8 cellular contexts compared by ENCODE assay signal in the genomic region with DNA sequence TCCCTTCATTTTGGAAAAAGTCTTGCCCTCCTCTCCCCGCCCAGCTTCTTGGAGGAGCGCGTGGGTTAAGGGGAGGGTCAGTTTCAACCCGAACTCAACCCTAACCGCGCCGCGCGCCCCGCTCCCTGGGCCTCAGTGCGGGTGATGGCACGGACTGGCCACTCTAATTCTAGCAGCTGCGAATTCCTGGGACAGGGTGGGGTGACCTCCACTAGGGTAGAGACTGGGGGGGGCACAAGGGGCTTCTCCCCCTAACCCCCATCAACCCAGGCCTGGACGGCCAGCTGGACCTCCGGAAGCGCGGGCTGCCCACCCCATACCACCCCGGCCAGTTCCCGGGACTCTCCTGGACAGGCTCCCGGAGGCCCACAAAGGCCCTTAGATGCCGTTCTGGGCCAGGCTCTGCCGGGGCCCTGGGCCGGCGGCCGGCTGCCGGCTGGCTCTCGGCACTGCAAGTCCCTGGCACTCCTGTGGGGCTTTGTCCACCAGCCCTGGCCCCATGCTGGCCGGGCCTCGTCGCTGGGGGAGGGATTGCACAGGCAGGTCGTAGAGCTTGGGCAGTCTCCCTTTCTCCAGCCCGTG. TPM values are rescaled to one million over a fixed set of nuclear protein-coding genes. Genes with fewer than 3 reads are reported as not detected.
A peak's percentile ranks its signal among the peaks of the same experiment; 100 is the strongest.
DNase-seq lines count a peak whose midpoint lies in the region; ATAC-seq and TF ChIP-seq lines count a peak whose summit lies in the region.

No MANE protein-coding gene starts in this region.

- intact Hi-C loops in left cardiac atrium (cut with DNase I) = loop anchor here (1.0 to 5.0 kb wide), 4 partner anchors 74 to 369 kb away; no protein-coding TSS in a partner anchor

- POLR2A ChIA-PET in CD8-positive, alpha-beta memory T cell (lab: Charles Lee) = no interaction called here

- TF ChIP-seq CTCF in progenitor cell of endocrine pancreas (IDR thresholded peaks at IDR 0.05; ENCODE audit: unreplicated experiment) = no peak

- peaks cover 10% of the 10 kb centered on the region for H3K4me1 ChIP-seq in CD8-positive, alpha-beta memory T cell (ENCODE audit: insufficient read depth, low read length)

- peak overlapping the region in 6 of 7 donors; percentile 57 to 87 (median 74) for H3K4me3 Mint-ChIP-seq in CD8-positive, alpha-beta memory T cell
- peak overlapping the region; percentile 88 for H3K4me3 Mint-ChIP-seq in activated T-helper 17 cell treated with anti-CD3 and anti-CD28 coated beads, Interleukin-2, amount 50 U/mL, for 72 hours
- H3K4me3 Mint-ChIP-seq in progenitor cell of endocrine pancreas (ENCODE audit: low read depth) = peak overlapping the region; percentile 69

- no peaks in the 10 kb centered on the region for H3K36me3 ChIP-seq in CD8-positive, alpha-beta memory T cell (ENCODE audit: insufficient read depth, low read length)

- no peak overlapping the region for H3K4me3 ChIP-seq in CD8-positive, alpha-beta memory T cell (ENCODE audit: low read length)

- CTCF ChIA-PET in CD8-positive, alpha-beta memory T cell (lab: Charles Lee) = interaction anchor here (1.2 to 9.7 kb wide), 15 partner anchors 9 to 180 kb away, joined by 3 to 146 read pairs (median 7); a partner anchor contains a TSS

- H3K27ac ChIP-seq in CD8-positive, alpha-beta memory T cell (ENCODE audit: low read depth, low read length) = no peak overlapping the region

- no peak for DNase-seq in CD8-positive, alpha-beta memory T cell
- DNase-seq in left cardiac atrium (no peak), progenitor cell of endocrine pancreas (ENCODE audit: low spot score, unreplicated experiment) (no peak), NCI-H524 (lab: John Stamatoyannopoulos, UW) (no peak)
- DNase-seq in stimulated activated CD4-positive, alpha-beta T cell treated with anti-CD3 and anti-CD28 coated beads, Interleukin-1b, Interleukin-23, amount 100 ng/mL, for 48 hours = no peak

- peaks cover 19 to 30% of the 10 kb centered on the region in 2 donors for H3K27me3 Mint-ChIP-seq in CD8-positive, alpha-beta memory T cell
- H3K27me3 Mint-ChIP-seq in activated T-helper 17 cell treated with anti-CD3 and anti-CD28 coated beads, Interleukin-2, amount 50 U/mL, for 72 hours = peaks cover 22% of the 10 kb centered on the region
- peaks cover 75% of the 10 kb centered on the region for H3K27me3 Mint-ChIP-seq in progenitor cell of endocrine pancreas

- H3K36me3 Mint-ChIP-seq in CD8-positive, alpha-beta memory T cell = peaks cover 0 to 1% (median 0%) of the 10 kb centered on the region in 3 donors
- H3K36me3 Mint-ChIP-seq in activated T-helper 17 cell treated with anti-CD3 and anti-CD28 coated beads, Interleukin-2, amount 50 U/mL, for 72 hours (ENCODE audit: low read depth) = no peaks in the 10 kb centered on the region
- no peaks in the 10 kb centered on the region for H3K36me3 Mint-ChIP-seq in progenitor cell of endocrine pancreas (ENCODE audit: insufficient read depth)

- H3K9me3 Mint-ChIP-seq in CD8-positive, alpha-beta memory T cell = no peaks in the 10 kb centered on the region
- no peaks in the 10 kb centered on the region for H3K9me3 Mint-ChIP-seq in activated T-helper 17 cell treated with anti-CD3 and anti-CD28 coated beads, Interleukin-2, amount 50 U/mL, for 72 hours
- no peaks in the 10 kb centered on the region for H3K9me3 Mint-ChIP-seq in progenitor cell of endocrine pancreas (ENCODE audit: low read depth)

- no peak overlapping the region for H3K27ac Mint-ChIP-seq in CD8-positive, alpha-beta memory T cell
- no peak overlapping the region for H3K27ac Mint-ChIP-seq in activated T-helper 17 cell treated with anti-CD3 and anti-CD28 coated beads, Interleukin-2, amount 50 U/mL, for 72 hours
- no peak overlapping the region for H3K27ac Mint-ChIP-seq in progenitor cell of endocrine pancreas

- peaks cover 0 to 8% (median 8%) of the 10 kb centered on the region in 3 donors for H3K4me1 Mint-ChIP-seq in CD8-positive, alpha-beta memory T cell
- no peaks in the 10 kb centered on the region for H3K4me1 Mint-ChIP-seq in activated T-helper 17 cell treated with anti-CD3 and anti-CD28 coated beads, Interleukin-2, amount 50 U/mL, for 72 hours
- H3K4me1 Mint-ChIP-seq in progenitor cell of endocrine pancreas (ENCODE audit: low read depth) = peaks cover 1% of the 10 kb centered on the region

- ATAC-seq in activated T-helper 17 cell treated with anti-CD3 and anti-CD28 coated beads, Interleukin-2, amount 50 U/mL, for 72 hours (replicated peaks) = no peak
- ATAC-seq in left cardiac atrium (peak; percentile 22 to 67), HG03378 (IDR thresholded peaks at IDR 0.05; ENCODE audit: unreplicated experiment) (no peak), GM21529 (IDR thresholded peaks at IDR 0.05; ENCODE audit: unreplicated experiment) (no peak)

- peaks cover 15% of the 10 kb centered on the region for H3K27me3 ChIP-seq in CD8-positive, alpha-beta memory T cell (ENCODE audit: insufficient read depth, low read length, poor library complexity, severe bottlenecking)

- no peaks in the 10 kb centered on the region for H3K9me3 ChIP-seq in CD8-positive, alpha-beta memory T cell (ENCODE audit: low read length)

RNA-seq across cellular contexts. Expression of a gene that starts 7.2 kb away (rescaled TPM):
- not detected for total RNA-seq in CD8-positive, alpha-beta memory T cell
- polyA plus RNA-seq in CD8-positive, alpha-beta memory T cell = 0.12 TPM
- total RNA-seq in activated T-helper 17 cell treated with anti-CD3 and anti-CD28 coated beads, Interleukin-2, amount 50 U/mL, for 72 hours = not detected
- total RNA-seq in left cardiac atrium (under 1 TPM; 0.09 to 0.13 TPM), progenitor cell of endocrine pancreas (0.14 and 0.18 TPM in 2 replicates)

Comparison
In these comparisons a context has a peak if more than half of its experiments do, and no peak if none do; other contexts are left out.
1. ATAC-seq: peak in left cardiac atrium (2 of 2); none in activated T-helper 17 cell treated with anti-CD3 and anti-CD28 coated beads, Interleukin-2, amount 50 U/mL, for 72 hours (single experiment), HG03378 (single experiment) and GM21529 (single experiment).
2. Peak in every context shown above with its lines, with median percentiles within 50 percentile points of each other: H3K4me3 Mint-ChIP-seq.